In genomic region chr10:27240212-27240890, GRCh38 we compare ENCODE assay signal across 8 cellular contexts. TPM values are rescaled to one million over a fixed set of nuclear protein-coding genes. Genes with fewer than 3 reads are reported as not detected.
DNase-seq lines count a peak whose midpoint lies in the region; ATAC-seq and TF ChIP-seq lines count a peak whose summit lies in the region.

ACBD5 (minus strand) TSS chr10:27240797; CDS start chr10:27240688, 109 bp downstream.

- H3K27ac ChIP-seq in right atrium auricular region (peak within 1 kb of the TSS; percentile 96 to 98), psoas muscle (peak within 1 kb of the TSS; percentile 99)

- peaks cover 5% of the 10 kb centered on the region for H3K36me3 Mint-ChIP-seq in T-helper 2 cell treated with Interferon-gamma antibody and Interleukin-4, amounts not matched to agents 5 μg/mL and 100 μg/mL, for 36 hours (ENCODE audit: low read depth)

- no peaks in the 10 kb centered on the region for H3K9me3 Mint-ChIP-seq in T-helper 2 cell treated with Interferon-gamma antibody and Interleukin-4, amounts not matched to agents 5 μg/mL and 100 μg/mL, for 36 hours

- in situ Hi-C loops in GM13976 (cut with MboI; ENCODE audit: low sequenced_read_pairs, unreplicated experiment) = loop anchor here (10.0 kb wide), 1 partner anchor 114 kb away; no protein-coding TSS in a partner anchor

- ATAC-seq in HG02678 (IDR thresholded peaks at IDR 0.05; ENCODE audit: unreplicated experiment) (peak; percentile 46), psoas muscle (peak; percentile 59 to 71 (median 67))

- H3K27me3 ChIP-seq in right atrium auricular region = no peaks in the 10 kb centered on the region
- no peaks in the 10 kb centered on the region for H3K27me3 ChIP-seq in psoas muscle (ENCODE audit: insufficient read depth in 3 of 3, low read length in 2 of 3)

- intact Hi-C loops in psoas muscle (cut with DNase I) = loop anchor here (5.0 to 10.0 kb wide), 2 partner anchors 88 to 264 kb away; partner anchors contain the start of genes RAB18 (in 2 of the 2) and YME1L1 (in 1 of the 2)

- peak within 1 kb of the TSS; percentile 92 for H3K4me3 Mint-ChIP-seq in T-helper 2 cell treated with Interferon-gamma antibody and Interleukin-4, amounts not matched to agents 5 μg/mL and 100 μg/mL, for 36 hours

- peaks cover 20% of the 10 kb centered on the region for H3K4me1 Mint-ChIP-seq in T-helper 2 cell treated with Interferon-gamma antibody and Interleukin-4, amounts not matched to agents 5 μg/mL and 100 μg/mL, for 36 hours (ENCODE audit: low read depth)

- no peaks in the 10 kb centered on the region for H3K9me3 ChIP-seq in right atrium auricular region
- no peaks in the 10 kb centered on the region for H3K9me3 ChIP-seq in psoas muscle

- WGBS in psoas muscle, 3 donors = 0 to 1% (median 0%) methylated on average over 42 to 48 of the region's 48 CpGs

- peak within 1 kb of the TSS; percentile 97 for H3K27ac Mint-ChIP-seq in T-helper 2 cell treated with Interferon-gamma antibody and Interleukin-4, amounts not matched to agents 5 μg/mL and 100 μg/mL, for 36 hours

- H3K36me3 ChIP-seq in right atrium auricular region (no peaks in the 10 kb centered on the region), psoas muscle (ENCODE audit: insufficient read depth in 1 of 2, low read depth in 1 of 2) (peaks cover 0 to 11% of the 10 kb centered on the region in 2 donors)

- H3K4me3 ChIP-seq in right atrium auricular region (peak within 1 kb of the TSS; percentile 69 to 76), psoas muscle (peak within 1 kb of the TSS; percentile 88)

- H3K27me3 Mint-ChIP-seq in T-helper 2 cell treated with Interferon-gamma antibody and Interleukin-4, amounts not matched to agents 5 μg/mL and 100 μg/mL, for 36 hours (ENCODE audit: low read depth) = no peaks in the 10 kb centered on the region

- DNase-seq in GM13976 (ENCODE audit: low spot score) (peak; percentile 82), NCI-H146 (lab: John Stamatoyannopoulos, UW) (peak; percentile 84), anterior cingulate cortex (lab: John Stamatoyannopoulos, UW) (peak in 57 of 58 donors; percentile 34 to 92 (median 77)), right atrium auricular region (ENCODE audit: low spot score) (peak; percentile 95), psoas muscle (peak; percentile 91 to 95), GM19240 (ENCODE audit: insufficient read length, low spot score) (no peak)
- peak; percentile 73 for DNase-seq in T-helper 2 cell treated with Interferon-gamma antibody and Interleukin-4, amounts not matched to agents 5 μg/mL and 100 μg/mL, for 36 hours (ENCODE audit: low spot score)

- TF ChIP-seq CTCF in GM13976 (IDR thresholded peaks at IDR 0.05; ENCODE audit: borderline replicate concordance, control extremely low read depth, extremely low read depth, insufficient read depth, missing control alignments) = no peak
- no peak for TF ChIP-seq CTCF in right atrium auricular region (IDR thresholded peaks at IDR 0.05)
- TF ChIP-seq CTCF in psoas muscle (IDR thresholded peaks at IDR 0.05) = no peak

- H3K4me1 ChIP-seq in right atrium auricular region = peaks cover 0 to 39% of the 10 kb centered on the region in 2 donors
- peaks cover 26% of the 10 kb centered on the region for H3K4me1 ChIP-seq in psoas muscle

RNA-seq across cellular contexts. Expression of gene ACBD5, which starts in this region (rescaled TPM):
- total RNA-seq in right atrium auricular region (10 to 100 TPM; 24.9 to 36.9 TPM), psoas muscle (10 to 100 TPM; 29.1 to 47.4 (median 34.9) TPM)
- 10 to 100 TPM; 18.4 to 53.6 (median 19.0) TPM for polyA plus RNA-seq in psoas muscle
